ENCODE assay signal across 8 cellular contexts in the genomic region with DNA sequence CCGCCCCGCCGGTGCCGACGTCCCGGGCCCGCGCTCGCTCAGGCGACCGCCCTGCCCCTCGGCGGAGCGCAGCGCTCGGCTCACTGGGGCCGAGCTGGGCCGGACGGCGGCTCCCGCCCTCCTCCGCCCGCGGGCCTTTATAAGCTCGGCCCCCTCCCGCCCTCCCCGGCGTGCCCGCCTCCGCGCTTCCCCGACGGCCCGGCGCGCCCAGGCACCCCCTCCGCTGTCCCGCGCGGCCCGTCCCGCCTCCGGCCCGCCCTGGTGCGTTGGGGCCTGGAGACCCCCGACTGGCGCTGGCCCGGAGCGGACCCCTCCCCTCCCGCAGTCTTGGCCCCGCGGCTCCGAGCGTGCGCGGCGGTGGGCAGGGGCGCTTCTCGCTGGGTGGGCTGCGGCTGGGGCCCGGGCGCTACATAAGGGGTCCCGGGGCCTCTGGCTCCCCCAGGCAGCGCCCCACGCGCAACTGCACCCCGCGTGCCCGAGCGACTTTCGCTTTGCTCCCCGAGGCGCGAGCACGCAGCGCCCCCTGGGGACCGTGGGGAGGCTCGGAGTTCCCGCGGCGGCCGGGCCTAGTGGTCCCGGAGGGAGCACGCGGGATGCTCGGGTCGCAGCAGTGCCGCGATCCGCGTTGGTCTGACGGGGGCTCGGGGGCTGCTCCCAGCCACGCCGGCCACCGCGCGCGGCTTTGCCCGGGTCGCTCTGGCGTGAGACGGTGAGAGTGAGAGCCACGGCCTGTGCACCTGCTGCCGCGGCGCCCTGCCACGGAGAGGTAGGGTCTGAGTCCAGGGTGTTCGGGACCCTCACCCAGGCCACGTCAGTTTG. TPM values are rescaled to one million over a fixed set of nuclear protein-coding genes. Genes with fewer than 3 reads are reported as not detected.
A peak's percentile ranks its signal among the peaks of the same experiment; 100 is the strongest.
DNase-seq lines count a peak whose midpoint lies in the region; ATAC-seq and TF ChIP-seq lines count a peak whose summit lies in the region.

A gene with protein sequence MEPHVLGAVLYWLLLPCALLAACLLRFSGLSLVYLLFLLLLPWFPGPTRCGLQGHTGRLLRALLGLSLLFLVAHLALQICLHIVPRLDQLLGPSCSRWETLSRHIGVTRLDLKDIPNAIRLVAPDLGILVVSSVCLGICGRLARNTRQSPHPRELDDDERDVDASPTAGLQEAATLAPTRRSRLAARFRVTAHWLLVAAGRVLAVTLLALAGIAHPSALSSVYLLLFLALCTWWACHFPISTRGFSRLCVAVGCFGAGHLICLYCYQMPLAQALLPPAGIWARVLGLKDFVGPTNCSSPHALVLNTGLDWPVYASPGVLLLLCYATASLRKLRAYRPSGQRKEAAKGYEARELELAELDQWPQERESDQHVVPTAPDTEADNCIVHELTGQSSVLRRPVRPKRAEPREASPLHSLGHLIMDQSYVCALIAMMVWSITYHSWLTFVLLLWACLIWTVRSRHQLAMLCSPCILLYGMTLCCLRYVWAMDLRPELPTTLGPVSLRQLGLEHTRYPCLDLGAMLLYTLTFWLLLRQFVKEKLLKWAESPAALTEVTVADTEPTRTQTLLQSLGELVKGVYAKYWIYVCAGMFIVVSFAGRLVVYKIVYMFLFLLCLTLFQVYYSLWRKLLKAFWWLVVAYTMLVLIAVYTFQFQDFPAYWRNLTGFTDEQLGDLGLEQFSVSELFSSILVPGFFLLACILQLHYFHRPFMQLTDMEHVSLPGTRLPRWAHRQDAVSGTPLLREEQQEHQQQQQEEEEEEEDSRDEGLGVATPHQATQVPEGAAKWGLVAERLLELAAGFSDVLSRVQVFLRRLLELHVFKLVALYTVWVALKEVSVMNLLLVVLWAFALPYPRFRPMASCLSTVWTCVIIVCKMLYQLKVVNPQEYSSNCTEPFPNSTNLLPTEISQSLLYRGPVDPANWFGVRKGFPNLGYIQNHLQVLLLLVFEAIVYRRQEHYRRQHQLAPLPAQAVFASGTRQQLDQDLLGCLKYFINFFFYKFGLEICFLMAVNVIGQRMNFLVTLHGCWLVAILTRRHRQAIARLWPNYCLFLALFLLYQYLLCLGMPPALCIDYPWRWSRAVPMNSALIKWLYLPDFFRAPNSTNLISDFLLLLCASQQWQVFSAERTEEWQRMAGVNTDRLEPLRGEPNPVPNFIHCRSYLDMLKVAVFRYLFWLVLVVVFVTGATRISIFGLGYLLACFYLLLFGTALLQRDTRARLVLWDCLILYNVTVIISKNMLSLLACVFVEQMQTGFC (N-terminal part only) (minus strand): TSS at position 115 of the 819 bp plus-strand sequence. CDS start 256 bp downstream, outside the sequence.

- no peak within 1 kb of the TSS for H2AFZ ChIP-seq in smooth muscle cell (ENCODE audit: low read depth)

- peak within 1 kb of the TSS; percentile 91 for H3K4me2 ChIP-seq in smooth muscle cell

- H3K27me3 ChIP-seq in brain microvascular endothelial cell (replicated peaks) (no peaks in the 10 kb centered on the region), smooth muscle cell (ENCODE audit: low read depth) (no peaks in the 10 kb centered on the region)

- WGBS in smooth muscle cell (ENCODE audit: low lambda C conversion rate), result 13% methylated on average over 50 of the region's 110 CpGs

- H3K36me3 ChIP-seq in brain microvascular endothelial cell (replicated peaks) (no peaks in the 10 kb centered on the region), smooth muscle cell (ENCODE audit: low read depth) (no peaks in the 10 kb centered on the region)

- H3K4me3 Mint-ChIP-seq in immature natural killer cell, result peak within 1 kb of the TSS; percentile 79 to 87 (median 84)

- peaks cover 47% of the 10 kb centered on the region in 2 donors for H3K4me1 Mint-ChIP-seq in immature natural killer cell

- H3K27ac ChIP-seq in VCaP (peak within 1 kb of the TSS; percentile 72), brain microvascular endothelial cell (peak within 1 kb of the TSS; percentile 95), smooth muscle cell (ENCODE audit: low read depth) (peak within 1 kb of the TSS; percentile 94)

- no peaks in the 10 kb centered on the region for H3K9me3 Mint-ChIP-seq in immature natural killer cell

- H3K36me3 Mint-ChIP-seq in immature natural killer cell, result no peaks in the 10 kb centered on the region

- H3K4me3 ChIP-seq in brain microvascular endothelial cell (ENCODE audit: low read depth, low read length), result peak within 1 kb of the TSS; percentile 65
- H3K4me3 ChIP-seq in smooth muscle cell, result peak within 1 kb of the TSS; percentile 90

- H3F3A ChIP-seq in smooth muscle cell (ENCODE audit: low read depth), result peaks cover 6% of the 10 kb centered on the region

- TF ChIP-seq CTCF in VCaP (conservative IDR thresholded peaks at IDR 0.05) (peak; percentile 64), brain microvascular endothelial cell (IDR thresholded peaks at IDR 0.05; ENCODE audit: low read depth, low read length, missing control alignments) (peak; percentile 71), smooth muscle cell (IDR thresholded peaks at IDR 0.05; ENCODE audit: borderline replicate concordance, insufficient read depth, poor library complexity, severe bottlenecking) (peak; percentile 90)

- H3K9ac ChIP-seq in smooth muscle cell (ENCODE audit: low read depth), result peak within 1 kb of the TSS; percentile 94

- ATAC-seq in HG02610 (IDR thresholded peaks at IDR 0.05; ENCODE audit: unreplicated experiment), result no peak

- H3K4me1 ChIP-seq in smooth muscle cell (ENCODE audit: low read depth), result peaks cover 17% of the 10 kb centered on the region

- peak within 1 kb of the TSS in 5 of 6 donors; percentile 34 to 84 (median 62) for H3K27ac Mint-ChIP-seq in immature natural killer cell

- in situ Hi-C loops in brain microvascular endothelial cell (cut with HindIII; ENCODE audit: low pct_ligation_motif_present, low sequenced_read_pairs), result loop anchor here (10.0 kb wide), 1 partner anchor 101 kb away; a partner anchor contains a TSS

- no peaks in the 10 kb centered on the region for H3K9me3 ChIP-seq in smooth muscle cell (replicated peaks; ENCODE audit: low read depth)

- peaks cover 37% of the 10 kb centered on the region for H4K20me1 ChIP-seq in smooth muscle cell (ENCODE audit: low read depth)

- DNase-seq in GF-D8 (lab: John Stamatoyannopoulos, UW) (peak; percentile 13), HT-29 (ENCODE audit: low spot score) (peak; percentile 55), brain microvascular endothelial cell (no peak), immature natural killer cell (peak; percentile 84 to 87 (median 85)), smooth muscle cell (lab: John Stamatoyannopoulos, UW; ENCODE audit: unreplicated experiment) (peak; percentile 51), NCI-H774 (lab: John Stamatoyannopoulos, UW) (no peak)

- peaks cover 1 to 5% (median 2%) of the 10 kb centered on the region in 3 donors for H3K27me3 Mint-ChIP-seq in immature natural killer cell (ENCODE audit: low read depth in 3 of 3)

- H3K79me2 ChIP-seq in smooth muscle cell (ENCODE audit: low read depth), result peaks cover 45% of the 10 kb centered on the region

RNA-seq across cellular contexts. Expression of the gene that starts here (rescaled TPM):
- 327 and 375 TPM in 2 replicates for total RNA-seq in HT-29 (2014; rRNA removed; shearing (Covaris generic))
- polyA plus RNA-seq in immature natural killer cell, result 10 to 100 TPM in 2 of 3 donors, 1 to 10 TPM in 1; 5.2 to 41.2 (median 13.1) TPM
- total RNA-seq in smooth muscle cell, result 59.2 and 62.1 TPM in 2 replicates
- polyA plus RNA-seq in smooth muscle cell, result 70.9 and 107 TPM in 2 replicates

Comparison
In these comparisons a context has a peak if more than half of its experiments do, and no peak if none do; other contexts are left out.
1. DNase-seq: peak in GF-D8 (single experiment), HT-29 (single experiment), immature natural killer cell (3 of 3) and smooth muscle cell (single experiment); none in brain microvascular endothelial cell (single experiment) and NCI-H774 (single experiment).
2. Peak in every context shown above with its lines, with median percentiles within 50 percentile points of each other: H3K27ac ChIP-seq and CTCF ChIP-seq.